Comparison of ENCODE assay signal across 1 cellular context in genomic region chr22:20905415-20906386, GRCh38.
TF ChIP-seq lines count a peak whose summit lies in the region.

No MANE protein-coding gene starts in this region.

TF ChIP-seq in HepG2, 621 proteins besides CTCF, POLR2A, EP300 and RAD21:
- TF ChIP-seq BRCA1 (CRISPR knock-in tag; IDR thresholded peaks at IDR 0.05) = no peak
- TF ChIP-seq, protein P1, sequence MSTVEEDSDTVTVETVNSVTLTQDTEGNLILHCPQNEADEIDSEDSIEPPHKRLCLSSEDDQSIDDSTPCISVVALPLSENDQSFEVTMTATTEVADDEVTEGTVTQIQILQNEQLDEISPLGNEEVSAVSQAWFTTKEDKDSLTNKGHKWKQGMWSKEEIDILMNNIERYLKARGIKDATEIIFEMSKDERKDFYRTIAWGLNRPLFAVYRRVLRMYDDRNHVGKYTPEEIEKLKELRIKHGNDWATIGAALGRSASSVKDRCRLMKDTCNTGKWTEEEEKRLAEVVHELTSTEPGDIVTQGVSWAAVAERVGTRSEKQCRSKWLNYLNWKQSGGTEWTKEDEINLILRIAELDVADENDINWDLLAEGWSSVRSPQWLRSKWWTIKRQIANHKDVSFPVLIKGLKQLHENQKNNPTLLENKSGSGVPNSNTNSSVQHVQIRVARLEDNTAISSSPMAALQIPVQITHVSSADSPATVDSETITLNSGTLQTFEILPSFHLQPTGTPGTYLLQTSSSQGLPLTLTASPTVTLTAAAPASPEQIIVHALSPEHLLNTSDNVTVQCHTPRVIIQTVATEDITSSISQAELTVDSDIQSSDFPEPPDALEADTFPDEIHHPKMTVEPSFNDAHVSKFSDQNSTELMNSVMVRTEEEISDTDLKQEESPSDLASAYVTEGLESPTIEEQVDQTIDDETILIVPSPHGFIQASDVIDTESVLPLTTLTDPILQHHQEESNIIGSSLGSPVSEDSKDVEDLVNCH (CRISPR knock-in tag; IDR thresholded peaks at IDR 0.05) = no peak
- TF ChIP-seq FOSL2 (CRISPR knock-in tag; IDR thresholded peaks at IDR 0.05) = 0 out of 2 replicates have a peak, but pooled peaks have one; percentile 13
- TF ChIP-seq ZFP82 (CRISPR knock-in tag; IDR thresholded peaks at IDR 0.05; ENCODE audit: borderline replicate concordance) = no peak
